Comparison of ENCODE assay signal across 9 cellular contexts in the genomic region with DNA sequence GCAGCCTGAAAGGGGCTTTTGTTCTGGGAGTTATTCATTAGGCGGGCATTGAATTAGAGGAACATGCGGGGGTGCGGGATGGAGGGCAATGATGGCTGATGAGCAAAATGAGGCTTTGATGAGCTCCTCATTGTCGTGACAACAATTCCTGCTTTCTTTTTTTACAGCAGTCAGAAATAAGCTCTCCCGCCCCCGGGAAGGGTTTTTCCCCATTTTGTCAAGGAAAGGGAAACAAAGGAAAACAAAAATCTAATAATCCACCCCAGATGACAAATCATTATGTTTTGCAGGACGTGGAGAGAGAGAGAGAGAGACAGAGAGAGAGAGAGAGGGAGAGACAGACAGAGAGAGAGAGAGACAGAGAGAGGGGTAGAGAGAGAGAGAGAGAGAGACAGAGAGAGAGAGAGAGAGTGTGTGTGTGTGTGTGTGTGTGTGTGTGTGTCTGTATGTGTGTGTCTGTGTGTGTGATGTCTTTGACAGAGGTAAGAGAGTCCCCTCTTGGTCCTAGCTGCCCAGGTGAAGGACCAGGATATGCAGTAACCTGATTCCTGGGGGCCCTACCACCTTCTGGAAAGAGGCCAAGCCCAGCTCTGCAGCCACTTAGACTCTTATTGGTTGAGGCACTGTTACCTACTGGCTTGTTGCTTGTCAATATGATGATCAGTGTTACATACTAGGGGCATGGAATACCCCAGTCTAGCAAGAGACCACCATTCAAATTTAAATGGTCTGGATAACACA. TPM values are rescaled to one million over a fixed set of nuclear protein-coding genes. Genes with fewer than 3 reads are reported as not detected.
DNase-seq lines count a peak whose midpoint lies in the region; ATAC-seq and TF ChIP-seq lines count a peak whose summit lies in the region.
"Had no signal": no experiment of that assay in that cellular context is flagged by ENCODE, and none has a peak within 500 bp of the region (broad histone marks: within the 10 kb centered on the region; RNA-seq: fewer than 3 reads in every experiment).

No MANE protein-coding gene starts in this region.

- H3K36me3 ChIP-seq in neural cell (ENCODE audit: insufficient read depth, low read length) (no peaks in the 10 kb centered on the region), thyroid gland (no peaks in the 10 kb centered on the region), tibial artery (no peaks in the 10 kb centered on the region)

- no peaks in the 10 kb centered on the region for H3F3A ChIP-seq in neural cell (ENCODE audit: insufficient read depth, low read length, poor library complexity, severe bottlenecking)

- H3K4me1 ChIP-seq in thyroid gland (no peaks in the 10 kb centered on the region), tibial artery (peaks cover 0 to 8% (median 0%) of the 10 kb centered on the region in 4 donors)

- H3K27me3 ChIP-seq in neural cell (ENCODE audit: insufficient read depth, low read depth, low read length) (no peaks in the 10 kb centered on the region), thyroid gland (no peaks in the 10 kb centered on the region), tibial artery (no peaks in the 10 kb centered on the region)

- no peaks in the 10 kb centered on the region for H4K20me1 ChIP-seq in neural cell (ENCODE audit: insufficient read depth)

- peak overlapping the region; percentile 3 for H2AFZ ChIP-seq in neural cell (ENCODE audit: low read depth, low read length)

- no peak for TF ChIP-seq POLR2A in thyroid gland (IDR thresholded peaks at IDR 0.05)

- H3K27ac Mint-ChIP-seq in central memory CD8-positive, alpha-beta T cell (ENCODE audit: low read depth): peak overlapping the region; percentile 48

- H3K27me3 Mint-ChIP-seq in central memory CD8-positive, alpha-beta T cell: no peaks in the 10 kb centered on the region
- H3K27me3 Mint-ChIP-seq: CD4-positive, alpha-beta memory T cell had no signal

- no peak overlapping the region for H3K4me3 ChIP-seq in neural cell (ENCODE audit: low read length)
- no peak overlapping the region for H3K4me3 ChIP-seq in thyroid gland (replicated peaks in 1 of 3)
- no peak overlapping the region for H3K4me3 ChIP-seq in tibial artery

- TF ChIP-seq CTCF in neural cell (IDR thresholded peaks at IDR 0.05; ENCODE audit: poor library complexity, severe bottlenecking) (no peak), thyroid gland (IDR thresholded peaks at IDR 0.05) (no peak), tibial artery (IDR thresholded peaks at IDR 0.05) (no peak)

- no peak for ATAC-seq in central memory CD8-positive, alpha-beta T cell (replicated peaks; ENCODE audit: extremely low read depth, poor library complexity, severe bottlenecking)

- no peak overlapping the region for H3K4me3 Mint-ChIP-seq in central memory CD8-positive, alpha-beta T cell
- H3K4me3 Mint-ChIP-seq: CD4-positive, alpha-beta memory T cell had no signal

- no peaks in the 10 kb centered on the region for H3K9me3 ChIP-seq in neural cell (ENCODE audit: low read length)
- H3K9me3 ChIP-seq in thyroid gland: no peaks in the 10 kb centered on the region
- H3K9me3 ChIP-seq in tibial artery: no peaks in the 10 kb centered on the region

- intact Hi-C loops in thyroid gland (cut with DNase I): loop anchor here (5.0 kb wide), 1 partner anchor 562 kb away; no protein-coding TSS in a partner anchor
- intact Hi-C loops in tibial artery (cut with DNase I; ENCODE audit: low total_unique reads): loop anchor here (2.0 to 5.0 kb wide), 2 partner anchors 342 to 558 kb away; a partner anchor contains a TSS

- H3K9me3 Mint-ChIP-seq in central memory CD8-positive, alpha-beta T cell: no peaks in the 10 kb centered on the region
- H3K9me3 Mint-ChIP-seq: CD4-positive, alpha-beta memory T cell had no signal

- TF ChIP-seq EP300 in neural cell (conservative IDR thresholded peaks at IDR 0.05; ENCODE audit: poor library complexity, severe bottlenecking): no peak

- TF ChIP-seq RAD21 in neural cell (conservative IDR thresholded peaks at IDR 0.05): no peak

- H3K27ac ChIP-seq in neural cell (ENCODE audit: low read length) (no peak overlapping the region), thyroid gland (no peak overlapping the region), tibial artery (no peak overlapping the region)

- DNase-seq in DMS79 (lab: John Stamatoyannopoulos, UW) (peak; percentile 74), NCI-H2171 (lab: John Stamatoyannopoulos, UW) (peak; percentile 11), thyroid gland (no peak), NCI-H1694 treated with DMSO at 0.1 percent for 48 hours (lab: John Stamatoyannopoulos, UW) (no peak), mesenteric fat pad (ENCODE audit: low spot score) (no peak), tibial artery (no peak)
- no peak for DNase-seq in central memory CD8-positive, alpha-beta T cell (ENCODE audit: low spot score in 2 of 2)

- WGBS in thyroid gland, 2 donors: 58 to 68% methylated on average over 7 of the region's 7 CpGs

- H3K4me1 Mint-ChIP-seq in central memory CD8-positive, alpha-beta T cell: no peaks in the 10 kb centered on the region

- H3K9ac ChIP-seq in neural cell (ENCODE audit: low read length): no peak overlapping the region

- no peak overlapping the region for H3K4me2 ChIP-seq in neural cell (ENCODE audit: low read length)

- peaks cover 1% of the 10 kb centered on the region for H3K36me3 Mint-ChIP-seq in central memory CD8-positive, alpha-beta T cell (ENCODE audit: insufficient read depth)

- no peaks in the 10 kb centered on the region for H3K9me2 ChIP-seq in neural cell (ENCODE audit: insufficient read depth, low read length)

- no peaks in the 10 kb centered on the region for H3K79me2 ChIP-seq in neural cell (replicated peaks; ENCODE audit: insufficient read depth, low read length)

TF ChIP-seq in neural cell, 6 proteins besides CTCF, POLR2A, EP300 and RAD21:
- TF ChIP-seq SMC3 (conservative IDR thresholded peaks at IDR 0.05; ENCODE audit: poor library complexity): no peak
- no peak for TF ChIP-seq POLR2AphosphoS5 (IDR thresholded peaks at IDR 0.05)
- no peak for TF ChIP-seq TAF1 (IDR thresholded peaks at IDR 0.05; ENCODE audit: low read depth)
- TF ChIP-seq, protein P1, sequence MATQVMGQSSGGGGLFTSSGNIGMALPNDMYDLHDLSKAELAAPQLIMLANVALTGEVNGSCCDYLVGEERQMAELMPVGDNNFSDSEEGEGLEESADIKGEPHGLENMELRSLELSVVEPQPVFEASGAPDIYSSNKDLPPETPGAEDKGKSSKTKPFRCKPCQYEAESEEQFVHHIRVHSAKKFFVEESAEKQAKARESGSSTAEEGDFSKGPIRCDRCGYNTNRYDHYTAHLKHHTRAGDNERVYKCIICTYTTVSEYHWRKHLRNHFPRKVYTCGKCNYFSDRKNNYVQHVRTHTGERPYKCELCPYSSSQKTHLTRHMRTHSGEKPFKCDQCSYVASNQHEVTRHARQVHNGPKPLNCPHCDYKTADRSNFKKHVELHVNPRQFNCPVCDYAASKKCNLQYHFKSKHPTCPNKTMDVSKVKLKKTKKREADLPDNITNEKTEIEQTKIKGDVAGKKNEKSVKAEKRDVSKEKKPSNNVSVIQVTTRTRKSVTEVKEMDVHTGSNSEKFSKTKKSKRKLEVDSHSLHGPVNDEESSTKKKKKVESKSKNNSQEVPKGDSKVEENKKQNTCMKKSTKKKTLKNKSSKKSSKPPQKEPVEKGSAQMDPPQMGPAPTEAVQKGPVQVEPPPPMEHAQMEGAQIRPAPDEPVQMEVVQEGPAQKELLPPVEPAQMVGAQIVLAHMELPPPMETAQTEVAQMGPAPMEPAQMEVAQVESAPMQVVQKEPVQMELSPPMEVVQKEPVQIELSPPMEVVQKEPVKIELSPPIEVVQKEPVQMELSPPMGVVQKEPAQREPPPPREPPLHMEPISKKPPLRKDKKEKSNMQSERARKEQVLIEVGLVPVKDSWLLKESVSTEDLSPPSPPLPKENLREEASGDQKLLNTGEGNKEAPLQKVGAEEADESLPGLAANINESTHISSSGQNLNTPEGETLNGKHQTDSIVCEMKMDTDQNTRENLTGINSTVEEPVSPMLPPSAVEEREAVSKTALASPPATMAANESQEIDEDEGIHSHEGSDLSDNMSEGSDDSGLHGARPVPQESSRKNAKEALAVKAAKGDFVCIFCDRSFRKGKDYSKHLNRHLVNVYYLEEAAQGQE (IDR thresholded peaks at IDR 0.05; ENCODE audit: borderline replicate concordance): no peak
- no peak for TF ChIP-seq EZH2 (IDR thresholded peaks at IDR 0.05; ENCODE audit: borderline replicate concordance, insufficient read depth, low read length, poor library complexity, severe bottlenecking)
- TF ChIP-seq MXI1 (conservative IDR thresholded peaks at IDR 0.05; ENCODE audit: poor library complexity, severe bottlenecking): no peak

RNA-seq across cellular contexts. Expression of a gene that starts 46.7 kb away (rescaled TPM):
- polyA plus RNA-seq in neural cell: 0.94 and 1.0 TPM in 2 replicates
- polyA minus RNA-seq in neural cell: 0.97 and 1.2 TPM in 2 replicates
- total RNA-seq in thyroid gland: 10 to 100 TPM; 28.5 to 37.4 (median 32.2) TPM
- total RNA-seq in mesenteric fat pad: 223 TPM

Comparison
In these comparisons a context has a peak if more than half of its experiments do, and no peak if none do; other contexts are left out.
1. DNase-seq: peak in DMS79 (single experiment) and NCI-H2171 (single experiment); none in central memory CD8-positive, alpha-beta T cell (0 of 2), thyroid gland (0 of 2), NCI-H1694 treated with DMSO at 0.1 percent for 48 hours (single experiment), mesenteric fat pad (single experiment) and tibial artery (0 of 2).